18 cellular contexts compared by ENCODE assay signal in the genomic region with DNA sequence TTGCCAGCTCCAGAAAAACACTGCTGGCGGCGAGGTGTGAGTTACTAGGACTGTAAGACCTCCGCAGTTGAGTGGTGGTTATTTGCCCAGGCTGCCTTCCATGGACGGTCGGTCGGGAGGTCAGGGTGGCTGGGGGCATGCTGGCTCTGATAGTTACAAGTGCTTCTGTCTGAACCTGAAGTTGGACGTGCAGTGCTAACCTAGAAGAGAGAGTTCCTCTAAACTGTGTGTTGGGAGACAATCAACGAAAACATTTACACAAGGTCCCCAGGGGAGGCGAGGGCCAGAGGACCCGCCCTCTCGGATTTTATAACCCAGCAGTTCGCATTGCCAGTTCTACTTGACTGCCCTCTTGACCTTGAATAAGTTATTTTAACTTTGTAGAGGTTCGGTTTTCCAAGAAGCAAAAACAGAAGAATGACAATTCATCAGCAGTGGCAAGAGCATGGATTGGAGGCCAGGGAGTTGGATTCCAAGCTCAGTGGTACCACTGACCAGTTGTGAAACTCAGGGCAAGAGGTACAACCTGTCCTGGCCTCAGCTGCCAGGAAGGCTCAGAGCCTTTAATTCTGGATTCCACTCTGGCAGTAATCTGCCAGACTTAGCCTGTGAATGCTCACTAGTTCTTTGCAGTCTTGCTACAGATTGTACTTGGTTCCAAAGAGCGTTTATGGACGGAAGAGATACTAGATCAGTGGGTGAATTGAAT. TPM values are rescaled to one million over a fixed set of nuclear protein-coding genes. Genes with fewer than 3 reads are reported as not detected.
A peak's percentile ranks its signal among the peaks of the same experiment; 100 is the strongest.
DNase-seq lines count a peak whose midpoint lies in the region; ATAC-seq and TF ChIP-seq lines count a peak whose summit lies in the region.
"Had no signal": no experiment of that assay in that cellular context is flagged by ENCODE, and none has a peak within 500 bp of the region (broad histone marks: within the 10 kb centered on the region; RNA-seq: fewer than 3 reads in every experiment).

No MANE protein-coding gene starts in this region.

- H3K36me3 ChIP-seq in rectal smooth muscle tissue (ENCODE audit: control insufficient read depth, insufficient read depth, low read length) (no peaks in the 10 kb centered on the region), OCI-LY7 (ENCODE audit: insufficient read depth, low read length) (no peaks in the 10 kb centered on the region)
- H3K36me3 ChIP-seq: breast epithelium had no signal

- H3K27me3 Mint-ChIP-seq in WTC11 (ENCODE audit: low read depth) = peaks cover 45% of the 10 kb centered on the region

- peak overlapping the region; percentile 17 for H3K9ac ChIP-seq in rectal smooth muscle tissue (ENCODE audit: low read length)

- peaks cover 2% of the 10 kb centered on the region for H3K27me3 ChIP-seq in rectal smooth muscle tissue (ENCODE audit: control insufficient read depth, insufficient read depth, low read length)

- DNase-seq in ELF-1 (ENCODE audit: low read depth, low spot score) (peak; percentile 6), WTC11 (ENCODE audit: low spot score) (no peak), islet precursor cell (peak; percentile 51), HCEC 1CT (no peak), RPMI8226 (no peak), OCI-LY7 (ENCODE audit: low spot score) (no peak)
- DNase-seq: activated CD4-positive, alpha-beta T cell treated with anti-CD3 and anti-CD28 coated beads for 48 hours; activated naive CD4-positive, alpha-beta T cell treated with anti-CD3 and anti-CD28 coated beads, Interleukin-2, amount 50 U/mL, for 16 hours; AML-193; KBM-7; midbrain; NCI-H1105; NCI-H2171; stimulated activated naive CD8-positive, alpha-beta T cell treated with anti-CD3 and anti-CD28 coated beads, Interleukin-15, amount 100 ng/mL, for 72 hours; T-helper 17 cell had no signal

- POLR2A ChIA-PET in WTC11 (lab: Charles Lee) (no interaction called here), OCI-LY7 (lab: Charles Lee) (interaction anchor here (1.3 kb wide), 1 partner anchor 7 kb away, joined by 3 read pairs; no protein-coding TSS in a partner anchor)

- TF ChIP-seq CTCF in WTC11 (IDR thresholded peaks at IDR 0.05) (no peak), OCI-LY7 (conservative IDR thresholded peaks at IDR 0.05; ENCODE audit: low read length) (no peak)

- no peak overlapping the region for H3K4me2 ChIP-seq in OCI-LY7 (ENCODE audit: low read length)

- H3K27ac ChIP-seq in rectal smooth muscle tissue (ENCODE audit: low read depth, low read length) (no peak overlapping the region), OCI-LY7 (ENCODE audit: low read depth, low read length, poor library complexity, severe bottlenecking) (no peak overlapping the region)
- H3K27ac ChIP-seq: breast epithelium had no signal

- no peaks in the 10 kb centered on the region for H3K9me3 Mint-ChIP-seq in WTC11
- H3K9me3 Mint-ChIP-seq: stimulated activated naive CD8-positive, alpha-beta T cell treated with anti-CD3 and anti-CD28 coated beads, Interleukin-15, amount 100 ng/mL, for 72 hours had no signal

- H3K4me1 Mint-ChIP-seq in WTC11 = peaks cover 9% of the 10 kb centered on the region

- no TSS peak for BruUV-seq in OCI-LY7 (replicated peaks; lab: Mats Ljungman, UMichigan)

- CTCF ChIA-PET in WTC11 (lab: Charles Lee) = interaction anchor here (1.4 to 2.9 kb wide), 2 partner anchors 14 to 310 kb away, joined by 3 to 13 read pairs; partner anchors contain the start of gene WDR41
- CTCF ChIA-PET in OCI-LY7 (lab: Charles Lee; ENCODE audit: unreplicated experiment) = no interaction called here

- no peaks in the 10 kb centered on the region for H3K9me2 ChIP-seq in OCI-LY7 (ENCODE audit: insufficient read depth, low read length)

- H4K20me1 ChIP-seq in OCI-LY7 (ENCODE audit: insufficient read depth, low read length) = no peaks in the 10 kb centered on the region

- no peak for ATAC-seq in WTC11
- ATAC-seq in GM21423 (IDR thresholded peaks at IDR 0.05; ENCODE audit: unreplicated experiment) = no peak
- ATAC-seq: T-helper 17 cell had no signal

- H3K4me3 Mint-ChIP-seq in WTC11 = peak overlapping the region; percentile 66
- H3K4me3 Mint-ChIP-seq: stimulated activated naive CD8-positive, alpha-beta T cell treated with anti-CD3 and anti-CD28 coated beads, Interleukin-15, amount 100 ng/mL, for 72 hours; T-helper 17 cell had no signal

- H3K9me3 ChIP-seq in OCI-LY7 (ENCODE audit: low read length) = no peaks in the 10 kb centered on the region
- H3K9me3 ChIP-seq: breast epithelium had no signal

- no peaks in the 10 kb centered on the region for H3K4me1 ChIP-seq in rectal smooth muscle tissue (ENCODE audit: control insufficient read depth, insufficient read depth, low read length)
- no peaks in the 10 kb centered on the region for H3K4me1 ChIP-seq in OCI-LY7 (ENCODE audit: insufficient read depth, low read length, poor library complexity, severe bottlenecking)
- H3K4me1 ChIP-seq: breast epithelium had no signal

- H3K79me2 ChIP-seq in OCI-LY7 (ENCODE audit: insufficient read depth, low read depth, low read length) = no peaks in the 10 kb centered on the region

- H2AFZ ChIP-seq in OCI-LY7 (ENCODE audit: low read length) = no peak overlapping the region

- no peaks in the 10 kb centered on the region for H3K36me3 Mint-ChIP-seq in WTC11

- no peak overlapping the region for H3K4me3 ChIP-seq in rectal smooth muscle tissue (ENCODE audit: low read length)
- no peak overlapping the region for H3K4me3 ChIP-seq in OCI-LY7 (ENCODE audit: low read depth, low read length, poor library complexity, severe bottlenecking)

- intact Hi-C loops in OCI-LY7 (cut with micrococcal nuclease; ENCODE audit: unreplicated experiment) = no loop called here

- no peak overlapping the region for H3K27ac Mint-ChIP-seq in WTC11
- H3K27ac Mint-ChIP-seq: stimulated activated naive CD8-positive, alpha-beta T cell treated with anti-CD3 and anti-CD28 coated beads, Interleukin-15, amount 100 ng/mL, for 72 hours; T-helper 17 cell had no signal

TF ChIP-seq in WTC11, 78 proteins besides CTCF, POLR2A, EP300 and RAD21:
- TF ChIP-seq PREB (CRISPR knock-in tag; IDR thresholded peaks at IDR 0.05; ENCODE audit: borderline replicate concordance) (no peak), ZNF416 (CRISPR knock-in tag; IDR thresholded peaks at IDR 0.05) (no peak)

RNA-seq across cellular contexts. Expression of gene PDE8B, which starts 28.7 kb away (rescaled TPM):
- 0.31 to 0.62 TPM (median 0.53 TPM) in 3 replicates for total RNA-seq in WTC11 (2021)
- total RNA-seq in OCI-LY7 (2014; rRNA removed; shearing (Covaris generic)) = 0.22 TPM in 1 of 2 replicates, not detected in the other
- 0.21 and 0.50 TPM in 2 replicates for total RNA-seq in OCI-LY7 (2022)

Comparison
In these comparisons a context has a peak if more than half of its experiments do, and no peak if none do; other contexts are left out.
1. DNase-seq: peak in ELF-1 (single experiment) and islet precursor cell (single experiment); none in WTC11 (single experiment), HCEC 1CT (single experiment), RPMI8226 (single experiment) and OCI-LY7 (single experiment).